Comparison of ENCODE assay signal across 23 cellular contexts in the genomic region with DNA sequence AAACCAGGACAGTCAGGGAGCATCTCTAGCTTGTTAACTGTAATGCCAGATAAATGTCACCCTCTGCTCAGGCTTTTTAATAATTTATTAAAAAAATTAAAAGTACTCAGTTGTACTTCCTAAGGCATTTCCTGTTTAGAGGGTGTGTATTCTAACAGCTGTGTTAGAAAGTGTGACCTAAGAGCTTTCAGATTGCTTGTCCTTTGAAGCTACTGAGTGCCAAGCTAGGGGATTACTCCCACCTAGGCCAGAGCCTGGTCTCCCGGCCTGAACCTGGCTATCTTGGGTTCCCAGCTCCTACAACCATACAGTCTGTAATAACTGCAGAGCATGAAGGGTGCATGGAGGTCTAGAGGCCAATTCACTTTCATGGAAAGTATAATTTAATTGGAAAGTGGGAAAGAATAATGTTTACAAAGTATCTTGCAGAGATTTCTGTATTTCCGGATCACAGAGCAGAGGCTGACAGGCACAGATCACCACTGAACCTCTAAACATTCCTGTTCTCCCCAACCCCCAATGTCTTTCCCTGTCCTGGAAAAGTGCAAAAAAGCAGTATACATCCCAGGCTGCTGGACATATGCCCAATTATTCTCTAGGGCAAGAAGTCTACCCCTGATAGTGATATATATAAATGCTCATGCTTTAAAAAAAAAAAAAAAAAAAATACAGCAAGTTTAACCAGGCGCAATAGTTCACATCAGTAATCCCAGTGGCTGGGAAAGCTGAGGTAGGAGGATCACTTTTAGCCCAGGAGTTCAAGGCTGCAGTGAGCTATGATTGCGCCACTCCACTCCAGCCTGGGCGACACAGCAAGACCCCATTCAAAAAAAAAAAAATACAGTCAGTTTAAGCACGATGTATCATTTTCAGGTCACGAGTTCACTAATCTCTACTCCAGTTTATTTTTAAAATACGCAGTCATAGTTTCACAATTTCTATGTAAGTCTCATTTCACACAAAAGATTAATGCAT. TPM values are rescaled to one million over a fixed set of nuclear protein-coding genes. Genes with fewer than 3 reads are reported as not detected.
DNase-seq lines count a peak whose midpoint lies in the region; ATAC-seq and TF ChIP-seq lines count a peak whose summit lies in the region.
"Had no signal": no experiment of that assay in that cellular context is flagged by ENCODE, and none has a peak within 500 bp of the region (broad histone marks: within the 10 kb centered on the region; RNA-seq: fewer than 3 reads in every experiment).

No MANE protein-coding gene starts in this region.

- no peak overlapping the region for H2AK5ac ChIP-seq in neuronal stem cell (ENCODE audit: low read depth, low read length)

- peak in 2 of 4 donors; percentile 41 to 50 for ATAC-seq in heart left ventricle
- ATAC-seq: naive thymus-derived CD8-positive, alpha-beta T cell had no signal

- H3K4me3 ChIP-seq in heart left ventricle, result no peak overlapping the region
- no peak overlapping the region for H3K4me3 ChIP-seq in left ventricle myocardium inferior
- no peak overlapping the region for H3K4me3 ChIP-seq in muscle layer of colon (ENCODE audit: low read depth in 1 of 2, low read length in 2 of 2)
- no peak overlapping the region for H3K4me3 ChIP-seq in neuronal stem cell (ENCODE audit: low read length in 2 of 2)
- H3K4me3 ChIP-seq: coronary artery, gastrocnemius medialis, SK-N-MC had no signal

- H3K36me3 ChIP-seq in heart left ventricle (no peaks in the 10 kb centered on the region), left ventricle myocardium inferior (no peaks in the 10 kb centered on the region), muscle layer of colon (ENCODE audit: insufficient read depth, low read length) (no peaks in the 10 kb centered on the region), neuronal stem cell (replicated peaks in 1 of 2; ENCODE audit: control insufficient read depth in 2 of 2, insufficient read depth in 2 of 2, low read length in 2 of 2) (no peaks in the 10 kb centered on the region)
- H3K36me3 ChIP-seq: gastrocnemius medialis had no signal

- 54 to 64% (median 55%) methylated on average over 8 of the region's 8 CpGs for WGBS in heart left ventricle, 4 donors
- no CpG with 5 or more reads among the region's 8 CpGs for WGBS in neuronal stem cell (ENCODE audit: extremely low coverage in 2 of 2, insufficient read length in 2 of 2, insufficient replicate concordance in 1 of 2), 2 donors

- no peak for DNase-seq in heart left ventricle
- DNase-seq in cardiac septum (ENCODE audit: low spot score), result no peak
- DNase-seq in left ventricle myocardium inferior, result no peak
- no peak for DNase-seq in iPS-NIHi7 (ENCODE audit: extremely low spot score)
- DNase-seq in neuronal stem cell (ENCODE audit: low spot score), result no peak
- DNase-seq in activated CD4-positive, alpha-beta T cell treated with anti-CD3 and anti-CD28 coated beads, Interleukin-2, amount 50 U/mL, for 48 hours, result no peak
- DNase-seq in NOMO-1 treated with DMSO at 0.1 percent for 48 hours (lab: John Stamatoyannopoulos, UW; ENCODE audit: unreplicated experiment), result no peak
- DNase-seq: activated CD4-positive, alpha-beta T cell treated with anti-CD3 and anti-CD28 coated beads for 48 hours; activated naive CD4-positive, alpha-beta T cell treated with anti-CD3 and anti-CD28 coated beads, Interleukin-2, amount 10 ng/mL, durations not matched to agents 7 days and 5 days; amygdala; CD8-positive, alpha-beta memory T cell; DMS153; gastrocnemius medialis; islet precursor cell; mesendoderm; naive thymus-derived CD8-positive, alpha-beta T cell; NCI-H1694; NCI-H2171 treated with DMSO at 0.1 percent for 48 hours; NCI-H526 had no signal

- H3K27me3 ChIP-seq in heart left ventricle (no peaks in the 10 kb centered on the region), left ventricle myocardium inferior (ENCODE audit: low read depth) (no peaks in the 10 kb centered on the region), muscle layer of colon (ENCODE audit: control insufficient read depth in 1 of 2, insufficient read depth in 2 of 2, low read length in 2 of 2) (no peaks in the 10 kb centered on the region), neuronal stem cell (ENCODE audit: control insufficient read depth in 3 of 3, insufficient read depth in 3 of 3, low read depth in 1 of 3, low read length in 3 of 3) (peaks cover 0 to 20% (median 0%) of the 10 kb centered on the region in 3 experiments)
- H3K27me3 ChIP-seq: gastrocnemius medialis had no signal

- TF ChIP-seq CTCF in heart left ventricle (IDR thresholded peaks at IDR 0.05) (no peak), left ventricle myocardium inferior (IDR thresholded peaks at IDR 0.05; ENCODE audit: borderline replicate concordance) (no peak)

- H3K4me2 ChIP-seq in neuronal stem cell (ENCODE audit: insufficient read depth, low read length, poor library complexity, severe bottlenecking), result no peak overlapping the region
- H3K4me2 ChIP-seq: KMS-11 had no signal

- intact Hi-C loops in heart left ventricle (cut with DNase I), result no loop called here
- intact Hi-C loops in cardiac septum (cut with DNase I), result no loop called here
- intact Hi-C loops in left ventricle myocardium inferior (cut with micrococcal nuclease), result no loop called here

- no peak overlapping the region for H2AFZ ChIP-seq in neuronal stem cell (ENCODE audit: low read length)

- H3K79me1 ChIP-seq in neuronal stem cell (ENCODE audit: low read depth, low read length), result no peaks in the 10 kb centered on the region

- no peak overlapping the region for H3K23ac ChIP-seq in neuronal stem cell (ENCODE audit: low read depth, low read length, poor library complexity)

- H2BK12ac ChIP-seq in neuronal stem cell (ENCODE audit: low read length), result no peak overlapping the region

- no peak overlapping the region for H4K91ac ChIP-seq in neuronal stem cell (ENCODE audit: low read depth, low read length, poor library complexity)

- peaks cover 0 to 15% (median 12%) of the 10 kb centered on the region in 12 donors for H3K4me1 ChIP-seq in heart left ventricle
- peaks cover 34% of the 10 kb centered on the region for H3K4me1 ChIP-seq in left ventricle myocardium inferior
- peaks cover 18% of the 10 kb centered on the region for H3K4me1 ChIP-seq in muscle layer of colon (ENCODE audit: insufficient read depth, low read length)
- H3K4me1 ChIP-seq in neuronal stem cell (ENCODE audit: control insufficient read depth in 2 of 2, insufficient read depth in 1 of 2, low read depth in 1 of 2, low read length in 2 of 2), result peaks cover 0 to 2% of the 10 kb centered on the region in 2 donors

- H3K14ac ChIP-seq in neuronal stem cell (ENCODE audit: low read length), result no peak overlapping the region

- H3K4ac ChIP-seq in neuronal stem cell (ENCODE audit: low read length), result no peak overlapping the region

- H2BK15ac ChIP-seq in neuronal stem cell (ENCODE audit: low read length), result no peak overlapping the region

- H4K8ac ChIP-seq in neuronal stem cell (ENCODE audit: low read depth, low read length), result no peak overlapping the region

- H2BK120ac ChIP-seq in neuronal stem cell (ENCODE audit: low read depth, low read length), result no peak overlapping the region

- H3K9me3 ChIP-seq in heart left ventricle, result no peaks in the 10 kb centered on the region
- no peaks in the 10 kb centered on the region for H3K9me3 ChIP-seq in left ventricle myocardium inferior (replicated peaks)
- H3K9me3 ChIP-seq in muscle layer of colon (ENCODE audit: low read length), result no peaks in the 10 kb centered on the region
- H3K9me3 ChIP-seq in neuronal stem cell (replicated peaks in 1 of 2; ENCODE audit: control insufficient read depth in 2 of 2, insufficient read depth in 1 of 2, low read depth in 1 of 2, low read length in 2 of 2), result no peaks in the 10 kb centered on the region
- H3K9me3 ChIP-seq: gastrocnemius medialis had no signal

- H3K27ac ChIP-seq in heart left ventricle (peak overlapping the region in 9 of 12 donors; percentile 5 to 63 (median 35)), left ventricle myocardium inferior (replicated peaks) (peak overlapping the region; percentile 64), muscle layer of colon (ENCODE audit: low read depth, low read length) (peak overlapping the region; percentile 21), neuronal stem cell (replicated peaks; ENCODE audit: low read length) (no peak overlapping the region)
- H3K27ac ChIP-seq: coronary artery, KMS-11, SK-N-MC had no signal

- TF ChIP-seq POLR2A in heart left ventricle (IDR thresholded peaks at IDR 0.05), result no peak

- H3K9ac ChIP-seq in muscle layer of colon (ENCODE audit: low read length), result no peak overlapping the region
- no peak overlapping the region for H3K9ac ChIP-seq in neuronal stem cell (ENCODE audit: low read depth, low read length, poor library complexity)
- H3K9ac ChIP-seq: KMS-11 had no signal

- no peak overlapping the region for H2BK5ac ChIP-seq in neuronal stem cell (ENCODE audit: low read length)

- H3K18ac ChIP-seq in neuronal stem cell (ENCODE audit: low read length), result no peak overlapping the region

RNA-seq across cellular contexts. Expression of a gene that starts 36.7 kb away (rescaled TPM):
- total RNA-seq in heart left ventricle, result 100 to 1,000 TPM in 4 of 9 donors, 10 to 100 TPM in 5; 52.6 to 134 (median 99.1) TPM
- polyA plus RNA-seq in heart left ventricle, result 10 to 100 TPM; 88.4 to 99.8 TPM
- total RNA-seq in cardiac septum, result 114 TPM
- 112 TPM for total RNA-seq in left ventricle myocardium inferior
- polyA plus RNA-seq in neuronal stem cell (2013, experiment 1 of 2), result 39.5 TPM
- polyA plus RNA-seq in neuronal stem cell (2013, experiment 2 of 2), result 39.3 TPM
